12 cellular contexts compared by ENCODE assay signal in the genomic region with DNA sequence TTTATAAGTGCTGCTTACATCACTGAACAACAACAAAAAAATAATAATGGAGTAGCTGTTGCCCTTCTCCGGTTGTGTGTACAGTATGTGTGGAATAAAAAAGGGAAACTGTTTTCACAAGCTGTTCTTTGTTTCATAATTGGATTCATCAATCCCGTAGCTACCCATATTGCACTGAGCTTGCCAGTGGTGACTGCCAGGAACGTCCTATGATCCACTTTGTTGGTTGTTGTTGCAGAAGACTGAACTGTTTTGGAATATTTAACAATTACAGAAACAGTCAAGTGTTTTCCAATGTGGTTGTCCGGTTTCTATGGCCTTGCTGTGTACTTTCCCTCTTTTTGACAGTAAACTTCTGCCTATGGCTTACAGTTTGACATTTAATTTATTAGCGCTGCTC.
A peak's percentile ranks its signal among the peaks of the same experiment; 100 is the strongest.
DNase-seq lines count a peak whose midpoint lies in the region; ATAC-seq and TF ChIP-seq lines count a peak whose summit lies in the region.
"Had no signal": no experiment of that assay in that cellular context is flagged by ENCODE, and none has a peak within 500 bp of the region (broad histone marks: within the 10 kb centered on the region; RNA-seq: fewer than 3 reads in every experiment).

No MANE protein-coding gene starts in this region.

- no peak overlapping the region for H3K4me3 ChIP-seq in effector memory CD4-positive, alpha-beta T cell (ENCODE audit: insufficient read depth, low read depth, low read length, poor library complexity, severe bottlenecking)
- H3K4me3 ChIP-seq: SJCRH30, vagina had no signal

- no peak for TF ChIP-seq CTCF in CD4-positive, alpha-beta T cell (IDR thresholded peaks at IDR 0.05)
- TF ChIP-seq CTCF in endothelial cell (IDR thresholded peaks at IDR 0.05; ENCODE audit: unreplicated experiment) (no peak), progenitor cell of endocrine pancreas (IDR thresholded peaks at IDR 0.05; ENCODE audit: unreplicated experiment) (no peak), type B pancreatic cell (conservative IDR thresholded peaks at IDR 0.05) (no peak)

- POLR2A ChIA-PET in CD4-positive, alpha-beta T cell (lab: Charles Lee): no interaction called here

- no peaks in the 10 kb centered on the region for H3K27me3 Mint-ChIP-seq in CD4-positive, alpha-beta T cell
- H3K27me3 Mint-ChIP-seq in endothelial cell (ENCODE audit: unreplicated experiment) (peaks cover 28% of the 10 kb centered on the region), progenitor cell of endocrine pancreas (no peaks in the 10 kb centered on the region), type B pancreatic cell (no peaks in the 10 kb centered on the region)

- no peaks in the 10 kb centered on the region for H3K9me3 ChIP-seq in CD4-positive, alpha-beta T cell (ENCODE audit: control insufficient read depth, low read length)
- H3K9me3 ChIP-seq in effector memory CD4-positive, alpha-beta T cell (ENCODE audit: control insufficient read depth, low read length): no peaks in the 10 kb centered on the region
- H3K9me3 ChIP-seq: SJCRH30, vagina had no signal

- no peak for DNase-seq in CD4-positive, alpha-beta T cell
- DNase-seq in NCI-H774 (lab: John Stamatoyannopoulos, UW) (peak; percentile 10), endothelial cell (ENCODE audit: low spot score) (no peak), progenitor cell of endocrine pancreas (ENCODE audit: low spot score, unreplicated experiment) (no peak), NCI-H1417 treated with DMSO at 0.1 percent for 48 hours (lab: John Stamatoyannopoulos, UW) (no peak), type B pancreatic cell (ENCODE audit: extremely low spot score, unreplicated experiment) (no peak)
- DNase-seq in effector memory CD4-positive, alpha-beta T cell: no peak
- DNase-seq: midbrain, SJCRH30 had no signal

- intact Hi-C loops in CD4-positive, alpha-beta T cell (cut with DNase I, micrococcal nuclease): no loop called here

- peaks cover 13% of the 10 kb centered on the region for H3K4me1 Mint-ChIP-seq in CD4-positive, alpha-beta T cell (ENCODE audit: low read depth)
- H3K4me1 Mint-ChIP-seq in endothelial cell (ENCODE audit: unreplicated experiment) (peaks cover 6% of the 10 kb centered on the region), progenitor cell of endocrine pancreas (ENCODE audit: low read depth) (no peaks in the 10 kb centered on the region), type B pancreatic cell (ENCODE audit: unreplicated experiment) (no peaks in the 10 kb centered on the region)

- no peak overlapping the region for H3K4me3 Mint-ChIP-seq in CD4-positive, alpha-beta T cell
- H3K4me3 Mint-ChIP-seq in endothelial cell (ENCODE audit: unreplicated experiment) (no peak overlapping the region), progenitor cell of endocrine pancreas (ENCODE audit: low read depth) (no peak overlapping the region), type B pancreatic cell (no peak overlapping the region)

- H3K36me3 Mint-ChIP-seq in CD4-positive, alpha-beta T cell (ENCODE audit: low read depth): peaks cover 98% of the 10 kb centered on the region
- peaks cover 76% of the 10 kb centered on the region for H3K36me3 Mint-ChIP-seq in endothelial cell (ENCODE audit: low read depth, unreplicated experiment)
- H3K36me3 Mint-ChIP-seq in progenitor cell of endocrine pancreas (ENCODE audit: insufficient read depth): peaks cover 62% of the 10 kb centered on the region
- H3K36me3 Mint-ChIP-seq in type B pancreatic cell: peaks cover 70% of the 10 kb centered on the region

- H3K27ac Mint-ChIP-seq in CD4-positive, alpha-beta T cell: peak overlapping the region; percentile 42
- peak overlapping the region; percentile 18 for H3K27ac Mint-ChIP-seq in endothelial cell (ENCODE audit: unreplicated experiment)
- peak overlapping the region; percentile 56 for H3K27ac Mint-ChIP-seq in progenitor cell of endocrine pancreas
- no peak overlapping the region for H3K27ac Mint-ChIP-seq in type B pancreatic cell

- H3K9me3 Mint-ChIP-seq in CD4-positive, alpha-beta T cell: no peaks in the 10 kb centered on the region
- H3K9me3 Mint-ChIP-seq in endothelial cell (ENCODE audit: unreplicated experiment) (no peaks in the 10 kb centered on the region), progenitor cell of endocrine pancreas (ENCODE audit: low read depth) (peaks cover 13% of the 10 kb centered on the region), type B pancreatic cell (peaks cover 16% of the 10 kb centered on the region)

- no peaks in the 10 kb centered on the region for H3K27me3 ChIP-seq in CD4-positive, alpha-beta T cell (ENCODE audit: control insufficient read depth, insufficient read depth, low read length)
- H3K27me3 ChIP-seq in effector memory CD4-positive, alpha-beta T cell (replicated peaks; ENCODE audit: control insufficient read depth, insufficient read depth, low read length, poor library complexity, severe bottlenecking): no peaks in the 10 kb centered on the region
- H3K27me3 ChIP-seq: SJCRH30, vagina had no signal

- H3K27ac ChIP-seq in CD4-positive, alpha-beta T cell (ENCODE audit: low read depth, low read length): no peak overlapping the region
- no peak overlapping the region for H3K27ac ChIP-seq in effector memory CD4-positive, alpha-beta T cell (ENCODE audit: insufficient read depth, low read length, poor library complexity, severe bottlenecking)
- H3K27ac ChIP-seq: parathyroid adenoma, SJCRH30, vagina had no signal

- CTCF ChIA-PET in CD4-positive, alpha-beta T cell (lab: Charles Lee): no interaction called here

- H3K36me3 ChIP-seq in effector memory CD4-positive, alpha-beta T cell (ENCODE audit: control insufficient read depth, insufficient read depth, low read length): peaks cover 71% of the 10 kb centered on the region

- H3K4me1 ChIP-seq in effector memory CD4-positive, alpha-beta T cell (ENCODE audit: control insufficient read depth, insufficient read depth, low read length, poor library complexity, severe bottlenecking): no peaks in the 10 kb centered on the region
- H3K4me1 ChIP-seq: SJCRH30 had no signal

- no peak for ATAC-seq in CD4-positive, alpha-beta T cell (ENCODE audit: poor library complexity)
- no peak for ATAC-seq in HG03469 (IDR thresholded peaks at IDR 0.05; ENCODE audit: unreplicated experiment)
